16 cellular contexts compared by ENCODE assay signal in genomic region chr6:84224251-84224650, GRCh38. TPM values are rescaled to one million over a fixed set of nuclear protein-coding genes. Genes with fewer than 3 reads are reported as not detected.
DNase-seq lines count a peak whose midpoint lies in the region; FAIRE-seq and TF ChIP-seq lines count a peak whose summit lies in the region.
"Had no signal": no experiment of that assay in that cellular context is flagged by ENCODE, and none has a peak within 500 bp of the region (broad histone marks: within the 10 kb centered on the region; RNA-seq: fewer than 3 reads in every experiment).

No MANE protein-coding gene starts in this region.

- no peak overlapping the region for H3K4me3 ChIP-seq in SK-N-MC
- H3K4me3 ChIP-seq in esophagus squamous epithelium: no peak overlapping the region
- H3K4me3 ChIP-seq: GM23338, PC-9 had no signal

- peak; percentile 5 for DNase-seq in AG08395 (ENCODE audit: low spot score)
- DNase-seq in GM04503 (ENCODE audit: low read depth): peak; percentile 50
- DNase-seq in SK-N-MC (ENCODE audit: low read depth, low spot score): peak; percentile 91
- peak; percentile 74 for DNase-seq in foreskin melanocyte
- no peak for DNase-seq in esophagus squamous epithelium (lab: John Stamatoyannopoulos, UW)
- DNase-seq in GM12892 (ENCODE audit: insufficient read length): no peak
- DNase-seq in activated naive CD4-positive, alpha-beta T cell treated with Interleukin-2 at 50 U/mL for 16 hours: no peak
- DNase-seq in NCI-H345 (lab: John Stamatoyannopoulos, UW): no peak
- DNase-seq: COR-L47, MV-4-11, NCI-H1436, NCI-H2029, NCI-H2171, NCI-H774, PC-9 had no signal

- no peaks in the 10 kb centered on the region for H3K9me3 ChIP-seq in SK-N-MC (ENCODE audit: low read depth, low read length)
- no peaks in the 10 kb centered on the region for H3K9me3 ChIP-seq in esophagus squamous epithelium

- no peak for TF ChIP-seq CTCF in esophagus squamous epithelium (IDR thresholded peaks at IDR 0.05)

- H3K27ac ChIP-seq in SK-N-MC (no peak overlapping the region), esophagus squamous epithelium (no peak overlapping the region)
- H3K27ac ChIP-seq: PC-9 had no signal

- H3K36me3 ChIP-seq in SK-N-MC (ENCODE audit: insufficient read depth, low read length) (no peaks in the 10 kb centered on the region), esophagus squamous epithelium (peaks cover 0 to 5% (median 0%) of the 10 kb centered on the region in 3 donors)

- TF ChIP-seq POLR2A in esophagus squamous epithelium (IDR thresholded peaks at IDR 0.05) (no peak), GM12892 (IDR thresholded peaks at IDR 0.05; ENCODE audit: low read depth, low read length) (no peak)

- intact Hi-C loops in esophagus squamous epithelium (cut with DNase I): no loop called here

- no peaks in the 10 kb centered on the region for H3K27me3 ChIP-seq in esophagus squamous epithelium

- H3K4me1 ChIP-seq in esophagus squamous epithelium: peaks cover 0 to 22% (median 5%) of the 10 kb centered on the region in 3 donors

- FAIRE-seq in GM12892 (lab: Jason Lieb, UNC): no peak

- H3K9ac ChIP-seq in SK-N-MC (ENCODE audit: insufficient read length): no peak overlapping the region

RNA-seq across cellular contexts. Expression of gene CEP162, which starts 3.2 kb away (rescaled TPM):
- total RNA-seq in esophagus squamous epithelium: 1 to 10 TPM; 2.9 to 6.4 (median 4.5) TPM
- 4.8 TPM for polyA plus RNA-seq in GM12892 (2012; ENCODE audit: missing spikeins)

Comparison
In these comparisons a context has a peak if more than half of its experiments do, and no peak if none do; other contexts are left out.
1. DNase-seq: peak in AG08395 (single experiment), GM04503 (single experiment), SK-N-MC (single experiment) and foreskin melanocyte (single experiment); none in esophagus squamous epithelium (single experiment), GM12892 (single experiment), activated naive CD4-positive, alpha-beta T cell treated with Interleukin-2 at 50 U/mL for 16 hours (single experiment) and NCI-H345 (single experiment).